ENCODE assay signal across 16 cellular contexts in genomic region chr12:25839470-25839869, GRCh38.
A peak's percentile ranks its signal among the peaks of the same experiment; 100 is the strongest.
DNase-seq lines count a peak whose midpoint lies in the region; TF ChIP-seq lines count a peak whose summit lies in the region.
"Had no signal": no experiment of that assay in that cellular context is flagged by ENCODE, and none has a peak within 500 bp of the region (broad histone marks: within the 10 kb centered on the region; RNA-seq: fewer than 3 reads in every experiment).

No MANE protein-coding gene starts in this region.

- DNase-seq in HT1080 (ENCODE audit: low read depth) (peak; percentile 41), SHP77 treated with DMSO at 0.1 percent for 48 hours (lab: John Stamatoyannopoulos, UW) (peak; percentile 65), fibroblast of mammary gland (ENCODE audit: low read depth) (peak; percentile 92), cardiac septum (ENCODE audit: low spot score) (no peak), CD14-positive monocyte (ENCODE audit: low spot score) (no peak), COR-L47 (lab: John Stamatoyannopoulos, UW) (no peak)
- DNase-seq in stimulated activated naive CD4-positive, alpha-beta T cell (lab: John Stamatoyannopoulos, UW) = no peak
- DNase-seq: aorta, esophagus squamous epithelium, naive B cell, NCI-H1694, PC-9 had no signal

- H3K4me3 Mint-ChIP-seq in CD14-positive monocyte = no peak overlapping the region
- H3K4me3 Mint-ChIP-seq: naive B cell, WTC11 had no signal

- peak overlapping the region; percentile 70 for H2AFZ ChIP-seq in ACC112 (ENCODE audit: low read length, unreplicated experiment)
- H2AFZ ChIP-seq: PC-9 had no signal

- no peaks in the 10 kb centered on the region for H3K4me1 Mint-ChIP-seq in CD14-positive monocyte
- H3K4me1 Mint-ChIP-seq: naive B cell had no signal

- TF ChIP-seq CTCF in fibroblast of mammary gland (conservative IDR thresholded peaks at IDR 0.05; ENCODE audit: control insufficient read depth, insufficient read depth, low read depth, low read length) (no peak), CD14-positive monocyte (IDR thresholded peaks at IDR 0.05) (no peak)

- H3K27ac Mint-ChIP-seq in CD14-positive monocyte = no peak overlapping the region
- H3K27ac Mint-ChIP-seq: activated T-helper 2 cell treated with anti-CD3 and anti-CD28 coated beads, Interferon-gamma antibody, Interleukin-2, Interleukin-4, amounts not matched to agents 10 μg/mL and 5 μg/mL and 100 μg/mL, durations not matched to agents 14 hours and 24 hours and 36 hours; naive B cell; WTC11 had no signal

- H3K4me1 ChIP-seq in ACC112 (ENCODE audit: control insufficient read depth, insufficient read depth, low read length, unreplicated experiment) = peaks cover 24% of the 10 kb centered on the region
- H3K4me1 ChIP-seq: esophagus squamous epithelium, prostate gland had no signal

- H3K36me3 Mint-ChIP-seq in CD14-positive monocyte = no peaks in the 10 kb centered on the region
- H3K36me3 Mint-ChIP-seq: naive B cell, WTC11 had no signal

- H3K79me2 ChIP-seq in ACC112 (ENCODE audit: control insufficient read depth, insufficient read depth, low read length, unreplicated experiment) = no peaks in the 10 kb centered on the region

- peaks cover 0 to 17% (median 5%) of the 10 kb centered on the region in 7 donors for H3K9me3 Mint-ChIP-seq in CD14-positive monocyte
- H3K9me3 Mint-ChIP-seq: activated T-helper 2 cell treated with anti-CD3 and anti-CD28 coated beads, Interferon-gamma antibody, Interleukin-2, Interleukin-4, amounts not matched to agents 10 μg/mL and 5 μg/mL and 100 μg/mL, durations not matched to agents 14 hours and 24 hours and 36 hours; WTC11 had no signal

- H3K4me3 ChIP-seq in ACC112 (ENCODE audit: low read depth, low read length) (0 out of 2 replicates have a peak overlapping the region, but pooled peaks have one; percentile 19), fibroblast of mammary gland (ENCODE audit: control insufficient read depth, low read depth, low read length) (no peak overlapping the region)
- H3K4me3 ChIP-seq: esophagus squamous epithelium, PC-9, prostate gland had no signal

- H3K36me3 ChIP-seq in ACC112 (ENCODE audit: insufficient read depth, low read length) = no peaks in the 10 kb centered on the region
- H3K36me3 ChIP-seq: esophagus squamous epithelium, prostate gland had no signal

- intact Hi-C loops in cardiac septum (cut with DNase I) = no loop called here
- intact Hi-C loops in CD14-positive monocyte (cut with micrococcal nuclease) = no loop called here

- peaks cover 0 to 2% (median 0%) of the 10 kb centered on the region in 3 donors for H3K27me3 Mint-ChIP-seq in CD14-positive monocyte (ENCODE audit: low read depth in 3 of 3)

- no peaks in the 10 kb centered on the region for H3K27me3 ChIP-seq in ACC112 (ENCODE audit: insufficient read depth, low read length)
- H3K27me3 ChIP-seq: esophagus squamous epithelium had no signal

- peak overlapping the region; percentile 52 for H3K27ac ChIP-seq in ACC112 (ENCODE audit: low read depth, low read length)
- H3K27ac ChIP-seq: esophagus squamous epithelium, PC-9, prostate gland had no signal

Comparison
In these comparisons a context has a peak if more than half of its experiments do, and no peak if none do; other contexts are left out.
1. DNase-seq: peak in HT1080 (single experiment), SHP77 treated with DMSO at 0.1 percent for 48 hours (single experiment) and fibroblast of mammary gland (single experiment); none in cardiac septum (single experiment), stimulated activated naive CD4-positive, alpha-beta T cell (0 of 6), CD14-positive monocyte (single experiment) and COR-L47 (single experiment).